ENCODE assay signal across 1 cellular context in the genomic region with DNA sequence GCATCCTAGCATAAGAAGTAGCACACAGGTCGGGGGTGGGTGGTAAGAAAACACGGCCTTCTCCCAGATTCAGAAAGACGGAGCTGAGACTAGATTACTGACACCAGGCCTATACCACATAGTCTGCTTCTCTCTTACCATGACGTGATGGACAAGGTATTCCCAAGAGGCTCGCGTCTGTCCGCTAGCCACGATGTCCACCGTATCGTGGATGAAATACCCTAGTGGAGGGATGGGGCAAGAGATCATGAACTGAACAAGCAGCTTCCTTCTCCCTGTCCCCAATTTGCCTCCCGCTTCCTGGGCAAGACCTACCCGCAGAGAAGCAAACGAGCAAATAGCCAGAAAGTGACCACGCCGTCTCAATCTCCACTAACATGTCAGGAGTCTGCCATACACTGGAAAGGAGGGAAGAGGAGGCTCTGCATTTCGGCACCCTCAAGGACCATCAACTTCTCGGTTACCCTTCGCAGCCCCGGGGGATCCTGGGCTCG.
TF ChIP-seq lines count a peak whose summit lies in the region.

No MANE protein-coding gene starts in this region.

TF ChIP-seq in K562, 482 proteins besides CTCF, POLR2A, EP300 and RAD21 (continued from another document):
- TF ChIP-seq, protein P1, sequence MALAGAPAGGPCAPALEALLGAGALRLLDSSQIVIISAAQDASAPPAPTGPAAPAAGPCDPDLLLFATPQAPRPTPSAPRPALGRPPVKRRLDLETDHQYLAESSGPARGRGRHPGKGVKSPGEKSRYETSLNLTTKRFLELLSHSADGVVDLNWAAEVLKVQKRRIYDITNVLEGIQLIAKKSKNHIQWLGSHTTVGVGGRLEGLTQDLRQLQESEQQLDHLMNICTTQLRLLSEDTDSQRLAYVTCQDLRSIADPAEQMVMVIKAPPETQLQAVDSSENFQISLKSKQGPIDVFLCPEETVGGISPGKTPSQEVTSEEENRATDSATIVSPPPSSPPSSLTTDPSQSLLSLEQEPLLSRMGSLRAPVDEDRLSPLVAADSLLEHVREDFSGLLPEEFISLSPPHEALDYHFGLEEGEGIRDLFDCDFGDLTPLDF (CRISPR knock-in tag; IDR thresholded peaks at IDR 0.05) = no peak
- TF ChIP-seq, protein P2, sequence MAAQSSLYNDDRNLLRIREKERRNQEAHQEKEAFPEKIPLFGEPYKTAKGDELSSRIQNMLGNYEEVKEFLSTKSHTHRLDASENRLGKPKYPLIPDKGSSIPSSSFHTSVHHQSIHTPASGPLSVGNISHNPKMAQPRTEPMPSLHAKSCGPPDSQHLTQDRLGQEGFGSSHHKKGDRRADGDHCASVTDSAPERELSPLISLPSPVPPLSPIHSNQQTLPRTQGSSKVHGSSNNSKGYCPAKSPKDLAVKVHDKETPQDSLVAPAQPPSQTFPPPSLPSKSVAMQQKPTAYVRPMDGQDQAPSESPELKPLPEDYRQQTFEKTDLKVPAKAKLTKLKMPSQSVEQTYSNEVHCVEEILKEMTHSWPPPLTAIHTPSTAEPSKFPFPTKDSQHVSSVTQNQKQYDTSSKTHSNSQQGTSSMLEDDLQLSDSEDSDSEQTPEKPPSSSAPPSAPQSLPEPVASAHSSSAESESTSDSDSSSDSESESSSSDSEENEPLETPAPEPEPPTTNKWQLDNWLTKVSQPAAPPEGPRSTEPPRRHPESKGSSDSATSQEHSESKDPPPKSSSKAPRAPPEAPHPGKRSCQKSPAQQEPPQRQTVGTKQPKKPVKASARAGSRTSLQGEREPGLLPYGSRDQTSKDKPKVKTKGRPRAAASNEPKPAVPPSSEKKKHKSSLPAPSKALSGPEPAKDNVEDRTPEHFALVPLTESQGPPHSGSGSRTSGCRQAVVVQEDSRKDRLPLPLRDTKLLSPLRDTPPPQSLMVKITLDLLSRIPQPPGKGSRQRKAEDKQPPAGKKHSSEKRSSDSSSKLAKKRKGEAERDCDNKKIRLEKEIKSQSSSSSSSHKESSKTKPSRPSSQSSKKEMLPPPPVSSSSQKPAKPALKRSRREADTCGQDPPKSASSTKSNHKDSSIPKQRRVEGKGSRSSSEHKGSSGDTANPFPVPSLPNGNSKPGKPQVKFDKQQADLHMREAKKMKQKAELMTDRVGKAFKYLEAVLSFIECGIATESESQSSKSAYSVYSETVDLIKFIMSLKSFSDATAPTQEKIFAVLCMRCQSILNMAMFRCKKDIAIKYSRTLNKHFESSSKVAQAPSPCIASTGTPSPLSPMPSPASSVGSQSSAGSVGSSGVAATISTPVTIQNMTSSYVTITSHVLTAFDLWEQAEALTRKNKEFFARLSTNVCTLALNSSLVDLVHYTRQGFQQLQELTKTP (IDR thresholded peaks at IDR 0.05; ENCODE audit: low read depth in 1 of 2, partially characterized antibody in 2 of 2) = no peak
- TF ChIP-seq, protein P3, sequence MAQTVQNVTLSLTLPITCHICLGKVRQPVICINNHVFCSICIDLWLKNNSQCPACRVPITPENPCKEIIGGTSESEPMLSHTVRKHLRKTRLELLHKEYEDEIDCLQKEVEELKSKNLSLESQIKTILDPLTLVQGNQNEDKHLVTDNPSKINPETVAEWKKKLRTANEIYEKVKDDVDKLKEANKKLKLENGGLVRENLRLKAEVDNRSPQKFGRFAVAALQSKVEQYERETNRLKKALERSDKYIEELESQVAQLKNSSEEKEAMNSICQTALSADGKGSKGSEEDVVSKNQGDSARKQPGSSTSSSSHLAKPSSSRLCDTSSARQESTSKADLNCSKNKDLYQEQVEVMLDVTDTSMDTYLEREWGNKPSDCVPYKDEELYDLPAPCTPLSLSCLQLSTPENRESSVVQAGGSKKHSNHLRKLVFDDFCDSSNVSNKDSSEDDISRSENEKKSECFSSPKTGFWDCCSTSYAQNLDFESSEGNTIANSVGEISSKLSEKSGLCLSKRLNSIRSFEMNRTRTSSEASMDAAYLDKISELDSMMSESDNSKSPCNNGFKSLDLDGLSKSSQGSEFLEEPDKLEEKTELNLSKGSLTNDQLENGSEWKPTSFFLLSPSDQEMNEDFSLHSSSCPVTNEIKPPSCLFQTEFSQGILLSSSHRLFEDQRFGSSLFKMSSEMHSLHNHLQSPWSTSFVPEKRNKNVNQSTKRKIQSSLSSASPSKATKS (CRISPR knock-in tag; IDR thresholded peaks at IDR 0.05) = no peak
- TF ChIP-seq GTF2E2 (tag; IDR thresholded peaks at IDR 0.05) (no peak), RFX7 (CRISPR knock-in tag; IDR thresholded peaks at IDR 0.05) (peak; percentile 56), TRIM28 (IDR thresholded peaks at IDR 0.05) (no peak), TCF3 (CRISPR knock-in tag; IDR thresholded peaks at IDR 0.05) (no peak), NFE2L1 (tag; IDR thresholded peaks at IDR 0.05; ENCODE audit: borderline replicate concordance, low read depth) (no peak), NRF1 (conservative IDR thresholded peaks at IDR 0.05 in 1 of 2, IDR thresholded peaks at IDR 0.05 in 1 of 2) (no peak), ETV1 (tag; conservative IDR thresholded peaks at IDR 0.05; ENCODE audit: low read depth) (no peak; the same call in 1 of the 2 replicates), NR2C2 (CRISPR knock-in tag; IDR thresholded peaks at IDR 0.05) (no peak), NR2C2 (tag; IDR thresholded peaks at IDR 0.05) (no peak), ZNF41 (CRISPR knock-in tag; conservative IDR thresholded peaks at IDR 0.05) (no peak), ZNF12 (CRISPR knock-in tag; IDR thresholded peaks at IDR 0.05) (no peak), XRCC5 (IDR thresholded peaks at IDR 0.05; ENCODE audit: low read depth, low read length) (no peak), TRIM24 (IDR thresholded peaks at IDR 0.05) (no peak), ELF4 (CRISPR knock-in tag; IDR thresholded peaks at IDR 0.05) (no peak), FUS (optimal IDR thresholded peaks at IDR 0.05; ENCODE audit: low read depth, low read length) (no peak), KLF10 (CRISPR knock-in tag; IDR thresholded peaks at IDR 0.05) (no peak), SRSF9 (IDR thresholded peaks at IDR 0.05; ENCODE audit: borderline replicate concordance, low read depth, low read length) (no peak)
- TF ChIP-seq, protein P4, sequence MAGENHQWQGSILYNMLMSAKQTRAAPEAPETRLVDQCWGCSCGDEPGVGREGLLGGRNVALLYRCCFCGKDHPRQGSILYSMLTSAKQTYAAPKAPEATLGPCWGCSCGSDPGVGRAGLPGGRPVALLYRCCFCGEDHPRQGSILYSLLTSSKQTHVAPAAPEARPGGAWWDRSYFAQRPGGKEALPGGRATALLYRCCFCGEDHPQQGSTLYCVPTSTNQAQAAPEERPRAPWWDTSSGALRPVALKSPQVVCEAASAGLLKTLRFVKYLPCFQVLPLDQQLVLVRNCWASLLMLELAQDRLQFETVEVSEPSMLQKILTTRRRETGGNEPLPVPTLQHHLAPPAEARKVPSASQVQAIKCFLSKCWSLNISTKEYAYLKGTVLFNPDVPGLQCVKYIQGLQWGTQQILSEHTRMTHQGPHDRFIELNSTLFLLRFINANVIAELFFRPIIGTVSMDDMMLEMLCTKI (IDR thresholded peaks at IDR 0.05; ENCODE audit: partially characterized antibody) = no peak
- TF ChIP-seq, protein P5, sequence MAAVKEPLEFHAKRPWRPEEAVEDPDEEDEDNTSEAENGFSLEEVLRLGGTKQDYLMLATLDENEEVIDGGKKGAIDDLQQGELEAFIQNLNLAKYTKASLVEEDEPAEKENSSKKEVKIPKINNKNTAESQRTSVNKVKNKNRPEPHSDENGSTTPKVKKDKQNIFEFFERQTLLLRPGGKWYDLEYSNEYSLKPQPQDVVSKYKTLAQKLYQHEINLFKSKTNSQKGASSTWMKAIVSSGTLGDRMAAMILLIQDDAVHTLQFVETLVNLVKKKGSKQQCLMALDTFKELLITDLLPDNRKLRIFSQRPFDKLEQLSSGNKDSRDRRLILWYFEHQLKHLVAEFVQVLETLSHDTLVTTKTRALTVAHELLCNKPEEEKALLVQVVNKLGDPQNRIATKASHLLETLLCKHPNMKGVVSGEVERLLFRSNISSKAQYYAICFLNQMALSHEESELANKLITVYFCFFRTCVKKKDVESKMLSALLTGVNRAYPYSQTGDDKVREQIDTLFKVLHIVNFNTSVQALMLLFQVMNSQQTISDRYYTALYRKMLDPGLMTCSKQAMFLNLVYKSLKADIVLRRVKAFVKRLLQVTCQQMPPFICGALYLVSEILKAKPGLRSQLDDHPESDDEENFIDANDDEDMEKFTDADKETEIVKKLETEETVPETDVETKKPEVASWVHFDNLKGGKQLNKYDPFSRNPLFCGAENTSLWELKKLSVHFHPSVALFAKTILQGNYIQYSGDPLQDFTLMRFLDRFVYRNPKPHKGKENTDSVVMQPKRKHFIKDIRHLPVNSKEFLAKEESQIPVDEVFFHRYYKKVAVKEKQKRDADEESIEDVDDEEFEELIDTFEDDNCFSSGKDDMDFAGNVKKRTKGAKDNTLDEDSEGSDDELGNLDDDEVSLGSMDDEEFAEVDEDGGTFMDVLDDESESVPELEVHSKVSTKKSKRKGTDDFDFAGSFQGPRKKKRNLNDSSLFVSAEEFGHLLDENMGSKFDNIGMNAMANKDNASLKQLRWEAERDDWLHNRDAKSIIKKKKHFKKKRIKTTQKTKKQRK (IDR thresholded peaks at IDR 0.05; ENCODE audit: borderline replicate concordance, low read depth, low read length) = no peak
- TF ChIP-seq, protein P6, sequence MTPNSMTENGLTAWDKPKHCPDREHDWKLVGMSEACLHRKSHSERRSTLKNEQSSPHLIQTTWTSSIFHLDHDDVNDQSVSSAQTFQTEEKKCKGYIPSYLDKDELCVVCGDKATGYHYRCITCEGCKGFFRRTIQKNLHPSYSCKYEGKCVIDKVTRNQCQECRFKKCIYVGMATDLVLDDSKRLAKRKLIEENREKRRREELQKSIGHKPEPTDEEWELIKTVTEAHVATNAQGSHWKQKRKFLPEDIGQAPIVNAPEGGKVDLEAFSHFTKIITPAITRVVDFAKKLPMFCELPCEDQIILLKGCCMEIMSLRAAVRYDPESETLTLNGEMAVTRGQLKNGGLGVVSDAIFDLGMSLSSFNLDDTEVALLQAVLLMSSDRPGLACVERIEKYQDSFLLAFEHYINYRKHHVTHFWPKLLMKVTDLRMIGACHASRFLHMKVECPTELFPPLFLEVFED (CRISPR knock-in tag; conservative IDR thresholded peaks at IDR 0.05) = peak; percentile 92
- TF ChIP-seq, protein P7, sequence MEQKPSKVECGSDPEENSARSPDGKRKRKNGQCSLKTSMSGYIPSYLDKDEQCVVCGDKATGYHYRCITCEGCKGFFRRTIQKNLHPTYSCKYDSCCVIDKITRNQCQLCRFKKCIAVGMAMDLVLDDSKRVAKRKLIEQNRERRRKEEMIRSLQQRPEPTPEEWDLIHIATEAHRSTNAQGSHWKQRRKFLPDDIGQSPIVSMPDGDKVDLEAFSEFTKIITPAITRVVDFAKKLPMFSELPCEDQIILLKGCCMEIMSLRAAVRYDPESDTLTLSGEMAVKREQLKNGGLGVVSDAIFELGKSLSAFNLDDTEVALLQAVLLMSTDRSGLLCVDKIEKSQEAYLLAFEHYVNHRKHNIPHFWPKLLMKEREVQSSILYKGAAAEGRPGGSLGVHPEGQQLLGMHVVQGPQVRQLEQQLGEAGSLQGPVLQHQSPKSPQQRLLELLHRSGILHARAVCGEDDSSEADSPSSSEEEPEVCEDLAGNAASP (IDR thresholded peaks at IDR 0.05) = no peak
- TF ChIP-seq, protein P8, sequence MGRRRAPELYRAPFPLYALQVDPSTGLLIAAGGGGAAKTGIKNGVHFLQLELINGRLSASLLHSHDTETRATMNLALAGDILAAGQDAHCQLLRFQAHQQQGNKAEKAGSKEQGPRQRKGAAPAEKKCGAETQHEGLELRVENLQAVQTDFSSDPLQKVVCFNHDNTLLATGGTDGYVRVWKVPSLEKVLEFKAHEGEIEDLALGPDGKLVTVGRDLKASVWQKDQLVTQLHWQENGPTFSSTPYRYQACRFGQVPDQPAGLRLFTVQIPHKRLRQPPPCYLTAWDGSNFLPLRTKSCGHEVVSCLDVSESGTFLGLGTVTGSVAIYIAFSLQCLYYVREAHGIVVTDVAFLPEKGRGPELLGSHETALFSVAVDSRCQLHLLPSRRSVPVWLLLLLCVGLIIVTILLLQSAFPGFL (CRISPR knock-in tag; IDR thresholded peaks at IDR 0.05) = peak; percentile 98; the same call in 1 of the 2 replicates
- TF ChIP-seq, protein P9, sequence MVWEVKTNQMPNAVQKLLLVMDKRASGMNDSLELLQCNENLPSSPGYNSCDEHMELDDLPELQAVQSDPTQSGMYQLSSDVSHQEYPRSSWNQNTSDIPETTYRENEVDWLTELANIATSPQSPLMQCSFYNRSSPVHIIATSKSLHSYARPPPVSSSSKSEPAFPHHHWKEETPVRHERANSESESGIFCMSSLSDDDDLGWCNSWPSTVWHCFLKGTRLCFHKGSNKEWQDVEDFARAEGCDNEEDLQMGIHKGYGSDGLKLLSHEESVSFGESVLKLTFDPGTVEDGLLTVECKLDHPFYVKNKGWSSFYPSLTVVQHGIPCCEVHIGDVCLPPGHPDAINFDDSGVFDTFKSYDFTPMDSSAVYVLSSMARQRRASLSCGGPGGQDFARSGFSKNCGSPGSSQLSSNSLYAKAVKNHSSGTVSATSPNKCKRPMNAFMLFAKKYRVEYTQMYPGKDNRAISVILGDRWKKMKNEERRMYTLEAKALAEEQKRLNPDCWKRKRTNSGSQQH (CRISPR knock-in tag; IDR thresholded peaks at IDR 0.05) = peak; percentile 15; the same call in 1 of the 2 replicates
TF ChIP-seq in K562: peak in this region for 64.
